ENCODE assay signal across 19 cellular contexts in the genomic region with DNA sequence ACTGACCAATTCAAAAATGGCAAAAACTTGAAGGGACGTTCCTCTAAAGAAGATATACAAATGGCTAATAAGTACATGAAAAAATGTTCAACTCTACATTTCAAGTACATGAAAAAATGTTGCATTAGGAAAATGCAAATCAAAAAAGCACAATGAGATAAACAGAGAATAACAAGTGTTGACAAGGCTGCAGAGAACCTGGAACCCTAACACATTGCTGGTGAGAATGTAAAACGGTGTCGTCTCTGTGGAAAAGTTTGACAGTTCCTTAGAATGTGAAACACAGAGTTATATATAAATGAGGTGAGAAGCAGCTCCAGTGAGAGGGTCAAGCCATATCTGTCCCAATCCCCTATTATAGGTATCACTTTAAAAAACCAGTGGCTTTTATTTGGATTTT.
"Had no signal": no experiment of that assay in that cellular context is flagged by ENCODE, and none has a peak within 500 bp of the region (broad histone marks: within the 10 kb centered on the region; RNA-seq: fewer than 3 reads in every experiment).

No MANE protein-coding gene starts in this region.

- H3K27me3 Mint-ChIP-seq: activated CD4-positive, alpha-beta T cell treated with anti-CD3 and anti-CD28 coated beads, Interleukin-2, amount 10 ng/mL, durations not matched to agents 7 days and 5 days; naive thymus-derived CD8-positive, alpha-beta T cell; type B pancreatic cell had no signal

- ATAC-seq: body of pancreas; left lobe of liver; lower lobe of right lung; naive thymus-derived CD8-positive, alpha-beta T cell had no signal

- H3K27me3 ChIP-seq: body of pancreas, cardiac muscle cell, hepatocyte, spleen, vagina had no signal

- H3K9me3 Mint-ChIP-seq: activated CD4-positive, alpha-beta T cell treated with anti-CD3 and anti-CD28 coated beads, Interleukin-2, amount 10 ng/mL, durations not matched to agents 7 days and 5 days; immature natural killer cell; naive thymus-derived CD8-positive, alpha-beta T cell; type B pancreatic cell had no signal

- H3K9me3 ChIP-seq: body of pancreas, lower lobe of right lung, prostate gland, spleen, thoracic aorta, vagina had no signal

- H3K27ac Mint-ChIP-seq: type B pancreatic cell had no signal

- H3K27ac ChIP-seq: body of pancreas, hepatocyte, lower lobe of right lung, prostate gland, spleen, thoracic aorta, vagina, VCaP had no signal

- H3K4me3 Mint-ChIP-seq: immature natural killer cell, type B pancreatic cell had no signal

- H3K36me3 ChIP-seq: prostate gland had no signal

- DNase-seq: activated CD4-positive, alpha-beta T cell treated with anti-CD3 and anti-CD28 coated beads, Interleukin-2, amount 10 ng/mL, durations not matched to agents 7 days and 5 days; activated CD4-positive, CD25-positive, alpha-beta regulatory T cell treated with anti-CD3 and anti-CD28 coated beads, Interleukin-2, amount 50 U/mL, for 72 hours; activated effector memory CD4-positive, alpha-beta T cell treated with anti-CD3 and anti-CD28 coated beads, Interleukin-2, amount 50 U/mL, for 16 hours; anterior cingulate cortex; body of pancreas; immature natural killer cell; lower lobe of right lung; naive thymus-derived CD8-positive, alpha-beta T cell; spleen; stimulated activated CD4-positive, alpha-beta T cell treated with anti-CD3 and anti-CD28 coated beads, Interleukin-4, amount 100 ng/mL, for 1 hour; stimulated activated naive CD4-positive, alpha-beta T cell treated with Interleukin-2 at 50 U/mL for 16 hours had no signal
